In genomic region chr1:11748294-11749202, GRCh38 we compare ENCODE assay signal across 14 cellular contexts. TPM values are rescaled to one million over a fixed set of nuclear protein-coding genes. Genes with fewer than 3 reads are reported as not detected.
A peak's percentile ranks its signal among the peaks of the same experiment; 100 is the strongest.
DNase-seq lines count a peak whose midpoint lies in the region; ATAC-seq and TF ChIP-seq lines count a peak whose summit lies in the region.
"Had no signal": no experiment of that assay in that cellular context is flagged by ENCODE, and none has a peak within 500 bp of the region (broad histone marks: within the 10 kb centered on the region; RNA-seq: fewer than 3 reads in every experiment).

No MANE protein-coding gene starts in this region.

- no peak for ATAC-seq in CD4-positive, CD25-positive, alpha-beta regulatory T cell (ENCODE audit: low read depth in 2 of 2)
- no peak for ATAC-seq in GM21381 (IDR thresholded peaks at IDR 0.05; ENCODE audit: unreplicated experiment)
- ATAC-seq in HG03571 (IDR thresholded peaks at IDR 0.05; ENCODE audit: unreplicated experiment): no peak

- H3K4me1 Mint-ChIP-seq in CD4-positive, CD25-positive, alpha-beta regulatory T cell: peaks cover 0 to 15% (median 8%) of the 10 kb centered on the region in 4 donors

- H3K9me3 ChIP-seq in CD4-positive, CD25-positive, alpha-beta regulatory T cell (ENCODE audit: control insufficient read depth in 2 of 2, low read length in 2 of 2): no peaks in the 10 kb centered on the region
- no peaks in the 10 kb centered on the region for H3K9me3 ChIP-seq in Loucy (ENCODE audit: insufficient read depth, low read depth, low read length)

- H2AFZ ChIP-seq in Loucy (ENCODE audit: low read length): peak overlapping the region; percentile 72; the same call in 1 of the 2 replicates

- H3K36me3 Mint-ChIP-seq in CD4-positive, CD25-positive, alpha-beta regulatory T cell: peaks cover 18% of the 10 kb centered on the region

- no peak for TF ChIP-seq CTCF in Loucy (conservative IDR thresholded peaks at IDR 0.05; ENCODE audit: low read length)

- H3K4me1 ChIP-seq in CD4-positive, CD25-positive, alpha-beta regulatory T cell (ENCODE audit: control insufficient read depth, insufficient read depth, low read length, poor library complexity, severe bottlenecking): peaks cover 6% of the 10 kb centered on the region
- peaks cover 19% of the 10 kb centered on the region for H3K4me1 ChIP-seq in Loucy (ENCODE audit: insufficient read depth, low read length, poor library complexity, severe bottlenecking)

- H3K9ac ChIP-seq in Loucy (ENCODE audit: low read depth, low read length, poor library complexity, severe bottlenecking): peak overlapping the region; percentile 61

- H4K20me1 ChIP-seq in Loucy (ENCODE audit: insufficient read depth, low read length, poor library complexity, severe bottlenecking): no peaks in the 10 kb centered on the region

- H3K27ac Mint-ChIP-seq in CD4-positive, CD25-positive, alpha-beta regulatory T cell: peak overlapping the region in 2 of 3 donors; percentile 14 to 67

- H3K9me2 ChIP-seq in Loucy (replicated peaks; ENCODE audit: low read depth, low read length): no peaks in the 10 kb centered on the region

- no peaks in the 10 kb centered on the region for H3K9me3 Mint-ChIP-seq in CD4-positive, CD25-positive, alpha-beta regulatory T cell

- H3K4me3 Mint-ChIP-seq in CD4-positive, CD25-positive, alpha-beta regulatory T cell: peak overlapping the region in 1 of 4 donors; percentile 83

- no peaks in the 10 kb centered on the region for H3F3A ChIP-seq in Loucy (ENCODE audit: low read depth)

- peak in 1 of 3 donors; percentile 28 for DNase-seq in CD4-positive, CD25-positive, alpha-beta regulatory T cell
- peak; percentile 50 for DNase-seq in islet precursor cell
- DNase-seq in stimulated activated CD4-positive, alpha-beta T cell treated with anti-CD3 and anti-CD28 coated beads, Interleukin-2, amount 100 ng/mL, for 24 hours: no peak
- DNase-seq: effector CD4-positive, alpha-beta T cell; NCI-H2081 treated with DMSO at 0.1 percent for 48 hours; occipital lobe; SIG-M5 had no signal

- H3K27me3 ChIP-seq in CD4-positive, CD25-positive, alpha-beta regulatory T cell (ENCODE audit: control insufficient read depth, insufficient read depth, low read length): no peaks in the 10 kb centered on the region
- H3K27me3 ChIP-seq in Loucy (ENCODE audit: insufficient read depth, low read length, poor library complexity, severe bottlenecking): no peaks in the 10 kb centered on the region

- H3K27me3 Mint-ChIP-seq in CD4-positive, CD25-positive, alpha-beta regulatory T cell: no peaks in the 10 kb centered on the region

- H3K4me3 ChIP-seq in CD4-positive, CD25-positive, alpha-beta regulatory T cell (ENCODE audit: low read depth, low read length): no peak overlapping the region
- H3K4me3 ChIP-seq in Loucy (ENCODE audit: low read length, poor library complexity, severe bottlenecking): peak overlapping the region; percentile 47

- no peak overlapping the region for H3K27ac ChIP-seq in CD4-positive, CD25-positive, alpha-beta regulatory T cell (ENCODE audit: insufficient read depth, low read length, poor library complexity, severe bottlenecking)

- peak overlapping the region; percentile 64 for H3K4me2 ChIP-seq in Loucy (ENCODE audit: low read depth, low read length, poor library complexity, severe bottlenecking)

- H3K36me3 ChIP-seq in CD4-positive, CD25-positive, alpha-beta regulatory T cell (ENCODE audit: control insufficient read depth, insufficient read depth, low read length): peaks cover 16% of the 10 kb centered on the region
- H3K36me3 ChIP-seq in Loucy (ENCODE audit: insufficient read depth, low read length): no peaks in the 10 kb centered on the region

- no peaks in the 10 kb centered on the region for H3K79me2 ChIP-seq in Loucy (ENCODE audit: insufficient read depth, low read length)

RNA-seq across cellular contexts. Expression of gene AGTRAP, which starts 12.6 kb away (rescaled TPM):
- 25.2 TPM for total RNA-seq in CD4-positive, CD25-positive, alpha-beta regulatory T cell
- polyA plus RNA-seq in CD4-positive, CD25-positive, alpha-beta regulatory T cell: 100 to 1,000 TPM in 1 of 4 donors, 10 to 100 TPM in 3; 65.1 to 113 (median 78.0) TPM

RNA-seq across cellular contexts. Expression of gene C1orf167, which starts 13.4 kb away (rescaled TPM):
- total RNA-seq in CD4-positive, CD25-positive, alpha-beta regulatory T cell: not detected
- polyA plus RNA-seq in CD4-positive, CD25-positive, alpha-beta regulatory T cell: 1 to 10 TPM in 2 of 4 donors, under 1 TPM in 1, not detected in 1; 0.61 to 1.3 (median 1.0) TPM
- total RNA-seq: M059J, mammary epithelial cell, occipital lobe, temporal lobe had no signal
- polyA plus RNA-seq: mammary epithelial cell had no signal

RNA-seq across cellular contexts. Expression of gene DRAXIN, which starts 57.0 kb away (rescaled TPM):
- total RNA-seq in CD4-positive, CD25-positive, alpha-beta regulatory T cell: not detected
- under 1 TPM in 2 of 4 donors, not detected in 2; 0.06 to 0.11 TPM for polyA plus RNA-seq in CD4-positive, CD25-positive, alpha-beta regulatory T cell
- total RNA-seq: skeletal muscle tissue had no signal

RNA-seq across cellular contexts. Expression of gene MTHFR, which starts 57.2 kb away (rescaled TPM):
- total RNA-seq in CD4-positive, CD25-positive, alpha-beta regulatory T cell: 35.0 TPM
- 1 to 10 TPM; 5.6 to 7.6 (median 6.6) TPM for polyA plus RNA-seq in CD4-positive, CD25-positive, alpha-beta regulatory T cell

RNA-seq across cellular contexts. Expression of gene CLCN6, which starts 57.4 kb away (rescaled TPM):
- 13.5 TPM for total RNA-seq in CD4-positive, CD25-positive, alpha-beta regulatory T cell
- polyA plus RNA-seq in CD4-positive, CD25-positive, alpha-beta regulatory T cell: 1 to 10 TPM; 1.6 to 3.0 (median 2.4) TPM
